ENCODE assay signal across 21 cellular contexts in genomic region chr16:15811416-15811777, GRCh38. TPM values are rescaled to one million over a fixed set of nuclear protein-coding genes. Genes with fewer than 3 reads are reported as not detected.
DNase-seq lines count a peak whose midpoint lies in the region; ATAC-seq and TF ChIP-seq lines count a peak whose summit lies in the region.
"Had no signal": no experiment of that assay in that cellular context is flagged by ENCODE, and none has a peak within 500 bp of the region (broad histone marks: within the 10 kb centered on the region; RNA-seq: fewer than 3 reads in every experiment).

No MANE protein-coding gene starts in this region.

- POLR2A ChIA-PET in Panc1 (lab: Charles Lee), result no interaction called here

- peaks cover 6% of the 10 kb centered on the region; the same call in 1 of the 2 replicates for H3K4me1 ChIP-seq in Panc1 (ENCODE audit: control insufficient read depth, insufficient read depth, low read length)
- peaks cover 6% of the 10 kb centered on the region for H3K4me1 ChIP-seq in right cardiac atrium (ENCODE audit: control insufficient read depth, insufficient read depth, low read length)
- peaks cover 13% of the 10 kb centered on the region in 2 donors for H3K4me1 ChIP-seq in gastrocnemius medialis
- peaks cover 8% of the 10 kb centered on the region for H3K4me1 ChIP-seq in colonic mucosa

- no peak overlapping the region for H3K9ac ChIP-seq in colonic mucosa (ENCODE audit: low read depth in 2 of 2, low read length in 2 of 2)
- H3K9ac ChIP-seq: KMS-11 had no signal

- in situ Hi-C loops in Panc1 (cut with HindIII; ENCODE audit: low pct_unique_long_range_greater_than_20kb, low sequenced_read_pairs), result no loop called here
- in situ Hi-C loops in gastrocnemius medialis (cut with MboI; ENCODE audit: low sequenced_read_pairs in 4 of 4), result no loop called here

- H3K27me3 ChIP-seq in Panc1 (ENCODE audit: control insufficient read depth, insufficient read depth, low read length), result no peaks in the 10 kb centered on the region
- H3K27me3 ChIP-seq in right cardiac atrium (ENCODE audit: control insufficient read depth, insufficient read depth), result no peaks in the 10 kb centered on the region
- peaks cover 0 to 4% (median 0%) of the 10 kb centered on the region in 3 donors for H3K27me3 ChIP-seq in gastrocnemius medialis
- H3K27me3 ChIP-seq in colonic mucosa, result no peaks in the 10 kb centered on the region

- CTCF ChIA-PET in Panc1 (lab: Charles Lee), result interaction anchor here (1.1 kb wide), 1 partner anchor 34 kb away, joined by 3 read pairs; no protein-coding TSS in a partner anchor

- H3K36me3 ChIP-seq in Panc1 (ENCODE audit: control insufficient read depth, insufficient read depth, low read length) (no peaks in the 10 kb centered on the region), gastrocnemius medialis (no peaks in the 10 kb centered on the region), colonic mucosa (no peaks in the 10 kb centered on the region)
- H3K36me3 ChIP-seq: HAP-1, neutrophil had no signal

- peak; percentile 13 for DNase-seq in AG09309 (ENCODE audit: low read depth)
- DNase-seq in Panc1 (ENCODE audit: low read depth, low spot score), result no peak
- peak in 1 of 3 donors; percentile 53 for DNase-seq in right cardiac atrium
- no peak for DNase-seq in gastrocnemius medialis
- DNase-seq in colonic mucosa, result no peak
- no peak for DNase-seq in stimulated activated CD4-positive, alpha-beta T cell treated with anti-CD3 and anti-CD28 coated beads, Interleukin-4, amount 100 ng/mL, for 24 hours
- DNase-seq: ACHN; activated CD4-positive, alpha-beta T cell treated with anti-CD3 and anti-CD28 coated beads, Interleukin-2, amount 10 ng/mL, durations not matched to agents 24 days and 14 days; activated naive CD4-positive, alpha-beta T cell; CD4-positive, alpha-beta memory T cell; islet precursor cell; NCI-H1105 had no signal

- TF ChIP-seq CTCF in AG09309 (IDR thresholded peaks at IDR 0.05; ENCODE audit: control insufficient read depth, insufficient read depth, low read depth, low read length, missing control alignments) (no peak), Panc1 (IDR thresholded peaks at IDR 0.05) (no peak), gastrocnemius medialis (IDR thresholded peaks at IDR 0.05 in 4 of 5, conservative IDR thresholded peaks at IDR 0.05 in 1 of 5) (no peak), colonic mucosa (IDR thresholded peaks at IDR 0.05) (no peak)

- intact Hi-C loops in Panc1 (cut with micrococcal nuclease; ENCODE audit: unreplicated experiment) (no loop called here), right cardiac atrium (cut with DNase I) (loop anchor here in 1 of 4 donors (5.0 kb wide), 1 partner anchor 39 kb away; no protein-coding TSS in a partner anchor), gastrocnemius medialis (cut with DNase I; ENCODE audit: low total_unique reads) (no loop called here), colonic mucosa (cut with DNase I) (no loop called here)

- 18% methylated on average over 4 of the region's 4 CpGs for WGBS in right cardiac atrium

- no TSS peak for BruUV-seq in Panc1 (replicated peaks; lab: Mats Ljungman, UMichigan)

- H3K27ac ChIP-seq in Panc1 (ENCODE audit: low read length) (no peak overlapping the region), right cardiac atrium (ENCODE audit: low read length) (peak overlapping the region; percentile 91), gastrocnemius medialis (peak overlapping the region in 3 of 4 donors; percentile 39 to 64 (median 57)), colonic mucosa (no peak overlapping the region)
- H3K27ac ChIP-seq: epithelial cell of prostate, hepatocyte, KMS-11, neutrophil, skin epidermis had no signal

- ATAC-seq in Panc1 (0 out of 2 replicates have a peak, but pooled peaks have one; percentile 8), right cardiac atrium (no peak), gastrocnemius medialis (no peak), GM21390 (IDR thresholded peaks at IDR 0.05; ENCODE audit: unreplicated experiment) (no peak), GM21825 (IDR thresholded peaks at IDR 0.05; ENCODE audit: unreplicated experiment) (no peak)

- H3K4me3 ChIP-seq in AG09309 (ENCODE audit: control insufficient read depth, low read depth, low read length) (no peak overlapping the region), Panc1 (ENCODE audit: low read depth in 2 of 2, low read length in 2 of 2) (no peak overlapping the region), right cardiac atrium (ENCODE audit: low read length) (no peak overlapping the region), gastrocnemius medialis (no peak overlapping the region), colonic mucosa (no peak overlapping the region)
- H3K4me3 ChIP-seq: HAP-1, hepatocyte, skin epidermis had no signal

- peaks cover 14% of the 10 kb centered on the region; the same call in 1 of the 2 replicates for H3K9me3 ChIP-seq in Panc1 (ENCODE audit: control insufficient read depth, insufficient read depth, low read depth, low read length)
- H3K9me3 ChIP-seq in right cardiac atrium (ENCODE audit: control insufficient read depth, low read length), result no peaks in the 10 kb centered on the region
- peaks cover 0 to 6% (median 0%) of the 10 kb centered on the region in 3 donors for H3K9me3 ChIP-seq in gastrocnemius medialis
- H3K9me3 ChIP-seq in colonic mucosa, result no peaks in the 10 kb centered on the region
- H3K9me3 ChIP-seq: neutrophil had no signal

- no peak for TF ChIP-seq POLR2A in gastrocnemius medialis (IDR thresholded peaks at IDR 0.05)

RNA-seq across cellular contexts. Expression of gene MYH11, which starts 45.4 kb away (rescaled TPM):
- total RNA-seq in Panc1 (2021; ENCODE audit: unreplicated experiment) (0.51 TPM), right cardiac atrium (100 to 1,000 TPM in 2 of 4 donors, 10 to 100 TPM in 2; 70.6 to 420 (median 108) TPM), gastrocnemius medialis (10 to 100 TPM in 3 of 4 donors, 1 to 10 TPM in 1; 5.6 to 57.7 (median 20.4) TPM), colonic mucosa (100 to 1,000 TPM in 1 of 2 donors, 10 to 100 TPM in 1; 30.0 to 770 TPM)
- polyA plus RNA-seq in Panc1 (2012; ENCODE audit: insufficient read length), result 0.59 TPM
- polyA plus RNA-seq in right cardiac atrium, result 110 TPM
- total RNA-seq: activated CD4-positive, alpha-beta T cell treated with anti-CD3 and anti-CD28 coated beads, Interleukin-2, amount 10 ng/mL, durations not matched to agents 24 days and 14 days; SK-MEL-5 had no signal

Comparison
In these comparisons a context has a peak if more than half of its experiments do, and no peak if none do; other contexts are left out.
1. H3K27ac ChIP-seq: peak in right cardiac atrium (single experiment) and gastrocnemius medialis (3 of 4); none in Panc1 (single experiment) and colonic mucosa (single experiment).